In genomic region chr2:220127311-220127710, GRCh38 we compare ENCODE assay signal across 17 cellular contexts.
DNase-seq lines count a peak whose midpoint lies in the region; ATAC-seq and TF ChIP-seq lines count a peak whose summit lies in the region.
"Had no signal": no experiment of that assay in that cellular context is flagged by ENCODE, and none has a peak within 500 bp of the region (broad histone marks: within the 10 kb centered on the region; RNA-seq: fewer than 3 reads in every experiment).

No MANE protein-coding gene starts in this region.

- DNase-seq in HPDE6-E6E7 (ENCODE audit: extremely low spot score), result peak; percentile 38
- no peak for DNase-seq in RWPE2 (ENCODE audit: low spot score)
- DNase-seq in foreskin keratinocyte, result peak; percentile 37 to 72
- peak; percentile 36 for DNase-seq in retinal pigment epithelial cell (ENCODE audit: low read depth)
- no peak for DNase-seq in activated T-cell treated with anti-CD3 and anti-CD28 coated beads, Interleukin-2, amount 50 U/mL, for 24 hours
- no peak for DNase-seq in HCEC 1CT
- no peak for DNase-seq in WTC11 (ENCODE audit: low spot score)
- DNase-seq: CD4-positive, CD25-positive, alpha-beta regulatory T cell; IMR-90; Karpas-422; MM.1S; NCI-H1092 treated with DMSO at 0.1 percent for 48 hours; NCI-H2107; NCI-H345; NK-92 treated with Interleukin-12 subunit alpha and Interleukin-12 subunit beta, amount 100 ng/mL, for 24 hours; RPMI8226 had no signal

- H3K27ac ChIP-seq in RWPE2 (ENCODE audit: poor library complexity, severe bottlenecking) (no peak overlapping the region), foreskin keratinocyte (no peak overlapping the region)

- no peaks in the 10 kb centered on the region for H3K36me3 Mint-ChIP-seq in activated T-cell treated with anti-CD3 and anti-CD28 coated beads, Interleukin-2, amount 50 U/mL, for 24 hours (ENCODE audit: low read depth)
- H3K36me3 Mint-ChIP-seq in WTC11, result peaks cover 11% of the 10 kb centered on the region
- H3K36me3 Mint-ChIP-seq: CD4-positive, CD25-positive, alpha-beta regulatory T cell had no signal

- no peak overlapping the region for H3K4me3 Mint-ChIP-seq in activated T-cell treated with anti-CD3 and anti-CD28 coated beads, Interleukin-2, amount 50 U/mL, for 24 hours
- no peak overlapping the region for H3K4me3 Mint-ChIP-seq in WTC11
- H3K4me3 Mint-ChIP-seq: CD4-positive, CD25-positive, alpha-beta regulatory T cell; GM23338 had no signal

- H3K36me3 ChIP-seq in RWPE2 (ENCODE audit: low read depth), result no peaks in the 10 kb centered on the region

- POLR2A ChIA-PET in WTC11 (lab: Charles Lee), result no interaction called here

- TF ChIP-seq CTCF in RWPE2 (IDR thresholded peaks at IDR 0.05; ENCODE audit: poor library complexity, severe bottlenecking) (no peak), foreskin keratinocyte (conservative IDR thresholded peaks at IDR 0.05) (no peak), retinal pigment epithelial cell (conservative IDR thresholded peaks at IDR 0.05; ENCODE audit: low read depth, low read length) (no peak), WTC11 (IDR thresholded peaks at IDR 0.05) (no peak)

- H3K4me3 ChIP-seq in RWPE2 (ENCODE audit: severe bottlenecking) (no peak overlapping the region), retinal pigment epithelial cell (ENCODE audit: low read length) (no peak overlapping the region)
- H3K4me3 ChIP-seq: GM23338 had no signal

- no peaks in the 10 kb centered on the region for H3K4me1 Mint-ChIP-seq in activated T-cell treated with anti-CD3 and anti-CD28 coated beads, Interleukin-2, amount 50 U/mL, for 24 hours (ENCODE audit: low read depth)
- H3K4me1 Mint-ChIP-seq in WTC11, result 0 out of 2 replicates have a peak, but pooled peaks cover 5% of the 10 kb centered on the region
- H3K4me1 Mint-ChIP-seq: CD4-positive, CD25-positive, alpha-beta regulatory T cell; GM23338 had no signal

- no peak overlapping the region for H3K27ac Mint-ChIP-seq in activated T-cell treated with anti-CD3 and anti-CD28 coated beads, Interleukin-2, amount 50 U/mL, for 24 hours
- no peak overlapping the region for H3K27ac Mint-ChIP-seq in WTC11
- H3K27ac Mint-ChIP-seq: GM23338 had no signal

- H3K27me3 ChIP-seq in RWPE2 (ENCODE audit: insufficient read depth, poor library complexity, severe bottlenecking), result no peaks in the 10 kb centered on the region
- H3K27me3 ChIP-seq in foreskin keratinocyte, result no peaks in the 10 kb centered on the region

- peak; percentile 25; the same call in 1 of the 3 replicates for ATAC-seq in RWPE2 (ENCODE audit: low read depth)
- ATAC-seq in foreskin keratinocyte, result peak; percentile 63
- no peak for ATAC-seq in WTC11
- ATAC-seq: GM23338 had no signal

- no peaks in the 10 kb centered on the region for H3K27me3 Mint-ChIP-seq in activated T-cell treated with anti-CD3 and anti-CD28 coated beads, Interleukin-2, amount 50 U/mL, for 24 hours
- H3K27me3 Mint-ChIP-seq in WTC11 (ENCODE audit: low read depth), result no peaks in the 10 kb centered on the region
- H3K27me3 Mint-ChIP-seq: CD4-positive, CD25-positive, alpha-beta regulatory T cell had no signal

- H3K9me3 Mint-ChIP-seq in activated T-cell treated with anti-CD3 and anti-CD28 coated beads, Interleukin-2, amount 50 U/mL, for 24 hours, result no peaks in the 10 kb centered on the region
- H3K9me3 Mint-ChIP-seq in WTC11, result peaks cover 23% of the 10 kb centered on the region

- CTCF ChIA-PET in WTC11 (lab: Charles Lee), result no interaction called here

- H3K9me3 ChIP-seq in RWPE2 (ENCODE audit: severe bottlenecking), result no peaks in the 10 kb centered on the region

- H3K4me1 ChIP-seq in RWPE2 (ENCODE audit: insufficient read depth, poor library complexity, severe bottlenecking) (no peaks in the 10 kb centered on the region), foreskin keratinocyte (peaks cover 9% of the 10 kb centered on the region)

TF ChIP-seq in WTC11, 78 proteins besides CTCF, POLR2A, EP300 and RAD21:
- TF ChIP-seq ZNF532 (CRISPR knock-in tag; IDR thresholded peaks at IDR 0.05; ENCODE audit: borderline replicate concordance) (no peak), FOXK1 (CRISPR knock-in tag; IDR thresholded peaks at IDR 0.05) (no peak), GRHL2 (CRISPR knock-in tag; IDR thresholded peaks at IDR 0.05; ENCODE audit: insufficient replicate concordance, severe bottlenecking) (no peak), KAT7 (CRISPR knock-in tag; IDR thresholded peaks at IDR 0.05; ENCODE audit: borderline replicate concordance) (no peak), ZNF281 (CRISPR knock-in tag; IDR thresholded peaks at IDR 0.05) (no peak), ATF3 (CRISPR knock-in tag; conservative IDR thresholded peaks at IDR 0.05) (no peak), ESRRA (CRISPR knock-in tag; IDR thresholded peaks at IDR 0.05; ENCODE audit: borderline replicate concordance) (no peak), ZNF219 (CRISPR knock-in tag; IDR thresholded peaks at IDR 0.05; ENCODE audit: borderline replicate concordance) (no peak), CREM (CRISPR knock-in tag; IDR thresholded peaks at IDR 0.05) (no peak), USF1 (CRISPR knock-in tag; IDR thresholded peaks at IDR 0.05) (no peak), NFYB (CRISPR knock-in tag; conservative IDR thresholded peaks at IDR 0.05; ENCODE audit: low read depth) (no peak), PREB (CRISPR knock-in tag; IDR thresholded peaks at IDR 0.05; ENCODE audit: borderline replicate concordance) (no peak)
TF ChIP-seq in WTC11: peak in this region for 0.

Comparison
In these comparisons a context has a peak if more than half of its experiments do, and no peak if none do; other contexts are left out.
1. DNase-seq: peak in HPDE6-E6E7 (single experiment), foreskin keratinocyte (2 of 2) and retinal pigment epithelial cell (single experiment); none in RWPE2 (single experiment), activated T-cell treated with anti-CD3 and anti-CD28 coated beads, Interleukin-2, amount 50 U/mL, for 24 hours (single experiment), HCEC 1CT (single experiment) and WTC11 (single experiment).